31 cellular contexts compared by ENCODE assay signal in genomic region chr12:120735181-120735580, GRCh38.
"Had no signal": no experiment of that assay in that cellular context is flagged by ENCODE, and none has a peak within 500 bp of the region (broad histone marks: within the 10 kb centered on the region; RNA-seq: fewer than 3 reads in every experiment).

No MANE protein-coding gene starts in this region.

- H3K9me3 ChIP-seq: adrenal gland, ascending aorta, esophagus squamous epithelium, neutrophil, ovary, thoracic aorta had no signal

- H3K27me3 ChIP-seq: adrenal gland, ascending aorta, esophagus squamous epithelium, neutrophil, ovary had no signal

- H3K4me3 Mint-ChIP-seq: activated CD4-positive, alpha-beta memory T cell treated with anti-CD3 and anti-CD28 coated beads for 36 hours; activated naive CD4-positive, alpha-beta T cell treated with anti-CD3 and anti-CD28 coated beads for 36 hours; activated naive CD8-positive, alpha-beta T cell treated with anti-CD3 and anti-CD28 coated beads for 36 hours; activated T-helper 1 cell treated with anti-CD3 and anti-CD28 coated beads, Interleukin-12 subunit alpha, Interleukin-12 subunit beta, Interleukin-2, Interleukin-4 antibody, amounts not matched to agents 30 ng/mL and 10 ng/mL and 1 ng/mL, durations not matched to agents 14 hours and 24 hours and 36 hours; brain; endodermal cell; mesothelial cell of epicardium; naive B cell; nephron progenitor cell; stimulated activated effector memory CD8-positive, alpha-beta T cell treated with anti-CD3 and anti-CD28 coated beads, Interleukin-12 subunit alpha, Interleukin-12 subunit beta, amount 100 ng/mL, for 72 hours; stimulated activated naive CD8-positive, alpha-beta T cell treated with anti-CD3 and anti-CD28 coated beads, Interleukin-15, Interleukin-2, amounts not matched to agents 100 ng/mL and 50 ng/mL, for 24 hours had no signal

- H3K4me3 ChIP-seq: adrenal gland, ascending aorta, esophagus squamous epithelium, ovary, skin epidermis, thoracic aorta had no signal

- H3K4me1 ChIP-seq: adrenal gland, ascending aorta, esophagus squamous epithelium had no signal

- H3K27ac ChIP-seq: adrenal gland, ascending aorta, esophagus squamous epithelium, neutrophil, ovary, skin epidermis, thoracic aorta, WERI-Rb-1 had no signal

- DNase-seq: activated CD4-positive, alpha-beta memory T cell treated with anti-CD3 and anti-CD28 coated beads for 36 hours; activated CD4-positive, alpha-beta T cell treated with anti-CD3 and anti-CD28 coated beads for 48 hours; activated CD8-positive, alpha-beta memory T cell treated with anti-CD3 and anti-CD28 coated beads, Interleukin-2, amount 50 U/mL, for 4 hours; activated effector memory CD4-positive, alpha-beta T cell treated with anti-CD3 and anti-CD28 coated beads, Interleukin-2, amount 50 U/mL, for 16 hours; activated naive CD4-positive, alpha-beta T cell treated with anti-CD3 and anti-CD28 coated beads for 36 hours; activated naive CD8-positive, alpha-beta T cell treated with anti-CD3 and anti-CD28 coated beads for 36 hours; activated T-cell treated with anti-CD3 and anti-CD28 coated beads, Interleukin-2, amount 50 U/mL, for 1 hour; adrenal gland; central memory CD4-positive, alpha-beta T cell; endodermal cell; esophagus squamous epithelium; hippocampal formation; left cardiac atrium; naive B cell; nephron progenitor cell; ovary; stimulated activated CD4-positive, alpha-beta T cell treated with anti-CD3 and anti-CD28 coated beads, Interleukin-4, amount 100 ng/mL, for 24 hours; trophoblast cell; WERI-Rb-1 had no signal

- ATAC-seq: activated CD4-positive, CD25-positive, alpha-beta regulatory T cell treated with anti-CD3 and anti-CD28 coated beads, Interleukin-2, amount 50 U/mL, for 24 hours; left cardiac atrium; sciatic nerve; stimulated activated effector memory CD8-positive, alpha-beta T cell treated with anti-CD3 and anti-CD28 coated beads, Interleukin-12 subunit alpha, Interleukin-12 subunit beta, amount 100 ng/mL, for 72 hours had no signal

- H3K4me1 Mint-ChIP-seq: activated naive CD8-positive, alpha-beta T cell treated with anti-CD3 and anti-CD28 coated beads for 36 hours; brain; endodermal cell; mesothelial cell of epicardium; nephron progenitor cell had no signal

- H3K27me3 Mint-ChIP-seq: activated CD4-positive, alpha-beta memory T cell treated with anti-CD3 and anti-CD28 coated beads for 36 hours; activated naive CD8-positive, alpha-beta T cell treated with anti-CD3 and anti-CD28 coated beads for 36 hours; brain; naive B cell; progenitor cell of endocrine pancreas; stimulated activated naive CD8-positive, alpha-beta T cell treated with anti-CD3 and anti-CD28 coated beads, Interleukin-15, Interleukin-2, amounts not matched to agents 100 ng/mL and 50 ng/mL, for 24 hours had no signal

- H3K9me3 Mint-ChIP-seq: activated CD4-positive, alpha-beta memory T cell treated with anti-CD3 and anti-CD28 coated beads for 36 hours; activated naive CD4-positive, alpha-beta T cell treated with anti-CD3 and anti-CD28 coated beads for 36 hours; activated naive CD8-positive, alpha-beta T cell treated with anti-CD3 and anti-CD28 coated beads for 36 hours; activated T-helper 1 cell treated with anti-CD3 and anti-CD28 coated beads, Interleukin-12 subunit alpha, Interleukin-12 subunit beta, Interleukin-2, Interleukin-4 antibody, amounts not matched to agents 30 ng/mL and 10 ng/mL and 1 ng/mL, durations not matched to agents 14 hours and 24 hours and 36 hours; mesothelial cell of epicardium; naive B cell; stimulated activated effector memory CD8-positive, alpha-beta T cell treated with anti-CD3 and anti-CD28 coated beads, Interleukin-12 subunit alpha, Interleukin-12 subunit beta, amount 100 ng/mL, for 72 hours; stimulated activated naive CD8-positive, alpha-beta T cell treated with anti-CD3 and anti-CD28 coated beads, Interleukin-15, Interleukin-2, amounts not matched to agents 100 ng/mL and 50 ng/mL, for 24 hours had no signal

- H3K36me3 ChIP-seq: ovary, thoracic aorta, WERI-Rb-1 had no signal

- H3K27ac Mint-ChIP-seq: activated CD4-positive, alpha-beta memory T cell treated with anti-CD3 and anti-CD28 coated beads for 36 hours; activated naive CD4-positive, alpha-beta T cell treated with anti-CD3 and anti-CD28 coated beads for 36 hours; activated naive CD8-positive, alpha-beta T cell treated with anti-CD3 and anti-CD28 coated beads for 36 hours; activated T-helper 1 cell treated with anti-CD3 and anti-CD28 coated beads, Interleukin-12 subunit alpha, Interleukin-12 subunit beta, Interleukin-2, Interleukin-4 antibody, amounts not matched to agents 30 ng/mL and 10 ng/mL and 1 ng/mL, durations not matched to agents 14 hours and 24 hours and 36 hours; brain; endodermal cell; mesothelial cell of epicardium; naive B cell; nephron progenitor cell; progenitor cell of endocrine pancreas; stimulated activated effector memory CD8-positive, alpha-beta T cell treated with anti-CD3 and anti-CD28 coated beads, Interleukin-12 subunit alpha, Interleukin-12 subunit beta, amount 100 ng/mL, for 72 hours; stimulated activated naive CD8-positive, alpha-beta T cell treated with anti-CD3 and anti-CD28 coated beads, Interleukin-15, Interleukin-2, amounts not matched to agents 100 ng/mL and 50 ng/mL, for 24 hours had no signal
